ENCODE assay signal across 17 cellular contexts in genomic region chr15:67784856-67785430, GRCh38. TPM values are rescaled to one million over a fixed set of nuclear protein-coding genes. Genes with fewer than 3 reads are reported as not detected.
A peak's percentile ranks its signal among the peaks of the same experiment; 100 is the strongest.
DNase-seq lines count a peak whose midpoint lies in the region; ATAC-seq and TF ChIP-seq lines count a peak whose summit lies in the region.
"Had no signal": no experiment of that assay in that cellular context is flagged by ENCODE, and none has a peak within 500 bp of the region (broad histone marks: within the 10 kb centered on the region; RNA-seq: fewer than 3 reads in every experiment).

No MANE protein-coding gene starts in this region.

- WGBS in psoas muscle, 3 donors: 88 to 89% (median 89%) methylated on average over 12 of the region's 12 CpGs

- H3K4me1 Mint-ChIP-seq in central memory CD8-positive, alpha-beta T cell: peaks cover 38% of the 10 kb centered on the region

- H3K36me3 ChIP-seq in tibial artery: peaks cover 11 to 26% (median 13%) of the 10 kb centered on the region in 3 donors
- H3K36me3 ChIP-seq in psoas muscle (ENCODE audit: insufficient read depth in 1 of 2, low read depth in 1 of 2): no peaks in the 10 kb centered on the region

- H3K27ac ChIP-seq in tibial artery: no peak overlapping the region
- H3K27ac ChIP-seq in psoas muscle: no peak overlapping the region
- H3K27ac ChIP-seq: coronary artery had no signal

- H3K36me3 Mint-ChIP-seq in central memory CD8-positive, alpha-beta T cell (ENCODE audit: insufficient read depth): peaks cover 5% of the 10 kb centered on the region

- TF ChIP-seq CTCF in tibial artery (IDR thresholded peaks at IDR 0.05) (no peak), psoas muscle (IDR thresholded peaks at IDR 0.05) (no peak)

- H3K9me3 Mint-ChIP-seq in central memory CD8-positive, alpha-beta T cell: no peaks in the 10 kb centered on the region
- H3K9me3 Mint-ChIP-seq: activated CD8-positive, alpha-beta T cell treated with anti-CD3 and anti-CD28 coated beads for 36 hours; activated naive CD8-positive, alpha-beta T cell treated with anti-CD3 and anti-CD28 coated beads, Interleukin-2, amount 50 U/mL, for 24 hours had no signal

- intact Hi-C loops in tibial artery (cut with DNase I; ENCODE audit: low total_unique reads): no loop called here
- intact Hi-C loops in psoas muscle (cut with DNase I): loop anchor here in 1 of 2 donors (1.0 kb wide), 1 partner anchor 16 kb away; no protein-coding TSS in a partner anchor

- H3K9me3 ChIP-seq in tibial artery: no peaks in the 10 kb centered on the region
- H3K9me3 ChIP-seq in psoas muscle: no peaks in the 10 kb centered on the region
- H3K9me3 ChIP-seq: mucosa of descending colon had no signal

- H3K27me3 ChIP-seq in tibial artery: no peaks in the 10 kb centered on the region
- H3K27me3 ChIP-seq in psoas muscle (ENCODE audit: insufficient read depth in 3 of 3, low read length in 2 of 3): no peaks in the 10 kb centered on the region

- H3K4me3 ChIP-seq in tibial artery (no peak overlapping the region), psoas muscle (no peak overlapping the region)
- H3K4me3 ChIP-seq: coronary artery, mucosa of descending colon had no signal

- H3K4me1 ChIP-seq in tibial artery (no peaks in the 10 kb centered on the region), psoas muscle (no peaks in the 10 kb centered on the region)

- no peak for DNase-seq in central memory CD8-positive, alpha-beta T cell (ENCODE audit: low spot score in 2 of 2)
- DNase-seq in tibial artery (no peak), psoas muscle (no peak), NCI-H2196 treated with DMSO at 0.1 percent for 48 hours (lab: John Stamatoyannopoulos, UW; ENCODE audit: unreplicated experiment) (no peak), activated gamma-delta T cell treated with Interleukin-2 at 50 U/mL for 16 hours (no peak)
- DNase-seq: activated CD8-positive, alpha-beta T cell treated with anti-CD3 and anti-CD28 coated beads for 36 hours; activated naive CD8-positive, alpha-beta T cell treated with anti-CD3 and anti-CD28 coated beads, Interleukin-2, amount 50 U/mL, for 24 hours; Calu3; NCI-H1048; retina had no signal

- H3K27me3 Mint-ChIP-seq in central memory CD8-positive, alpha-beta T cell: no peaks in the 10 kb centered on the region
- H3K27me3 Mint-ChIP-seq: activated CD8-positive, alpha-beta T cell treated with anti-CD3 and anti-CD28 coated beads for 36 hours; activated naive CD8-positive, alpha-beta T cell treated with anti-CD3 and anti-CD28 coated beads, Interleukin-2, amount 50 U/mL, for 24 hours had no signal

- peak overlapping the region; percentile 80 for H3K27ac Mint-ChIP-seq in central memory CD8-positive, alpha-beta T cell (ENCODE audit: low read depth)
- H3K27ac Mint-ChIP-seq: activated naive CD8-positive, alpha-beta T cell treated with anti-CD3 and anti-CD28 coated beads, Interleukin-2, amount 50 U/mL, for 24 hours had no signal

- ATAC-seq in GM18511 (IDR thresholded peaks at IDR 0.05; ENCODE audit: unreplicated experiment): peak; percentile 9
- ATAC-seq in GM21529 (IDR thresholded peaks at IDR 0.05; ENCODE audit: unreplicated experiment): peak; percentile 10
- peak; percentile 19 for ATAC-seq in HG03280 (IDR thresholded peaks at IDR 0.05; ENCODE audit: unreplicated experiment)
- no peak for ATAC-seq in central memory CD8-positive, alpha-beta T cell (replicated peaks; ENCODE audit: extremely low read depth, poor library complexity, severe bottlenecking)
- ATAC-seq in psoas muscle: no peak
- ATAC-seq: activated CD8-positive, alpha-beta T cell treated with anti-CD3 and anti-CD28 coated beads for 36 hours had no signal

- peak overlapping the region; percentile 53 for H3K4me3 Mint-ChIP-seq in central memory CD8-positive, alpha-beta T cell
- H3K4me3 Mint-ChIP-seq: activated CD8-positive, alpha-beta T cell treated with anti-CD3 and anti-CD28 coated beads for 36 hours; activated naive CD8-positive, alpha-beta T cell treated with anti-CD3 and anti-CD28 coated beads, Interleukin-2, amount 50 U/mL, for 24 hours had no signal

RNA-seq across cellular contexts. Expression of gene SKOR1, which starts 40.4 kb away (rescaled TPM):
- under 1 TPM; 0.13 to 0.48 (median 0.29) TPM for total RNA-seq in psoas muscle
- under 1 TPM; 0.06 to 0.07 (median 0.06) TPM for polyA plus RNA-seq in psoas muscle

RNA-seq across cellular contexts. Expression of gene RNU6-1, which starts 54.9 kb away (rescaled TPM):
- total RNA-seq in psoas muscle: not detected
- polyA plus RNA-seq in psoas muscle: not detected
- total RNA-seq: activated CD8-positive, alpha-beta T cell treated with anti-CD3 and anti-CD28 coated beads for 36 hours; Calu3; fibroblast of lung; mucosa of descending colon; subcutaneous adipose tissue had no signal
- polyA plus RNA-seq: fibroblast of lung had no signal

Comparison
In these comparisons a context has a peak if more than half of its experiments do, and no peak if none do; other contexts are left out.
1. ATAC-seq: peak in GM18511 (single experiment), GM21529 (single experiment) and HG03280 (single experiment); none in central memory CD8-positive, alpha-beta T cell (single experiment) and psoas muscle (0 of 4).